In genomic region chr2:68560583-68560982, GRCh38 we compare ENCODE assay signal across 34 cellular contexts.
"Had no signal": no experiment of that assay in that cellular context is flagged by ENCODE, and none has a peak within 500 bp of the region (broad histone marks: within the 10 kb centered on the region; RNA-seq: fewer than 3 reads in every experiment).

No MANE protein-coding gene starts in this region.

- ATAC-seq: activated naive CD4-positive, alpha-beta T cell treated with anti-CD3 and anti-CD28 coated beads, Interleukin-2, amount 50 U/mL, for 72 hours; activated naive CD8-positive, alpha-beta T cell treated with anti-CD3 and anti-CD28 coated beads, Interleukin-2, amount 50 U/mL, for 24 hours; activated T-cell treated with anti-CD3 and anti-CD28 coated beads, Interleukin-2, amount 50 U/mL, for 4 hours; activated T-cell treated with anti-CD3 and anti-CD28 coated beads, Interleukin-2, amount 50 U/mL, for 72 hours; activated T-helper 17 cell treated with anti-CD3 and anti-CD28 coated beads, Interleukin-2, amount 50 U/mL, for 72 hours; body of pancreas had no signal

- H3K4me1 ChIP-seq: adrenal gland, ascending aorta, body of pancreas, breast epithelium had no signal

- H3K4me3 ChIP-seq: adrenal gland, ascending aorta, body of pancreas, breast epithelium, cardiac muscle cell had no signal

- H3K27ac ChIP-seq: adrenal gland, ascending aorta, body of pancreas, brain microvascular endothelial cell, breast epithelium, cardiac muscle cell had no signal

- H3K9me3 ChIP-seq: adrenal gland, ascending aorta, body of pancreas, breast epithelium had no signal

- H3K27me3 ChIP-seq: adrenal gland, ascending aorta, body of pancreas, brain microvascular endothelial cell, breast epithelium, cardiac muscle cell had no signal

- FAIRE-seq: astrocyte, bronchial epithelial cell had no signal

- H3K36me3 ChIP-seq: adrenal gland, ascending aorta, brain microvascular endothelial cell, breast epithelium, cardiac muscle cell had no signal

- DNase-seq: activated effector memory CD4-positive, alpha-beta T cell treated with anti-CD3 and anti-CD28 coated beads, Interleukin-2, amount 50 U/mL, for 16 hours; activated effector memory CD4-positive, alpha-beta T cell treated with Interleukin-2 at 50 U/mL for 16 hours; activated gamma-delta T cell; activated gamma-delta T cell treated with Interleukin-2 at 50 U/mL for 16 hours; activated naive CD4-positive, alpha-beta T cell; activated naive CD4-positive, alpha-beta T cell treated with anti-CD3 and anti-CD28 coated beads for 36 hours; activated naive CD4-positive, alpha-beta T cell treated with anti-CD3 and anti-CD28 coated beads, Interleukin-2, amount 10 ng/mL, durations not matched to agents 7 days and 5 days; activated naive CD4-positive, alpha-beta T cell treated with anti-CD3 and anti-CD28 coated beads, Interleukin-2, amount 50 U/mL, for 16 hours; activated naive CD4-positive, alpha-beta T cell treated with Interleukin-2 at 50 U/mL for 16 hours; activated naive CD8-positive, alpha-beta T cell treated with anti-CD3 and anti-CD28 coated beads for 36 hours; activated naive CD8-positive, alpha-beta T cell treated with anti-CD3 and anti-CD28 coated beads, Interleukin-2, amount 10 ng/mL, durations not matched to agents 7 days and 5 days; activated naive CD8-positive, alpha-beta T cell treated with anti-CD3 and anti-CD28 coated beads, Interleukin-2, amount 50 U/mL, for 24 hours; activated T-cell treated with anti-CD3 and anti-CD28 coated beads, Interleukin-2, amount 50 U/mL, for 1 hour; activated T-cell treated with anti-CD3 and anti-CD28 coated beads, Interleukin-2, amount 50 U/mL, for 24 hours; activated T-cell treated with anti-CD3 and anti-CD28 coated beads, Interleukin-2, amount 50 U/mL, for 4 hours; activated T-cell treated with anti-CD3 and anti-CD28 coated beads, Interleukin-2, amount 50 U/mL, for 48 hours; activated T-cell treated with anti-CD3 and anti-CD28 coated beads, Interleukin-2, amount 50 U/mL, for 72 hours; adrenal gland; amniotic stem cell; amygdala; anterior cingulate cortex; aorta; body of pancreas; brain microvascular endothelial cell; caudate nucleus; central memory CD4-positive, alpha-beta T cell; cerebellar nuclear complex had no signal
